19 cellular contexts compared by ENCODE assay signal in the genomic region with DNA sequence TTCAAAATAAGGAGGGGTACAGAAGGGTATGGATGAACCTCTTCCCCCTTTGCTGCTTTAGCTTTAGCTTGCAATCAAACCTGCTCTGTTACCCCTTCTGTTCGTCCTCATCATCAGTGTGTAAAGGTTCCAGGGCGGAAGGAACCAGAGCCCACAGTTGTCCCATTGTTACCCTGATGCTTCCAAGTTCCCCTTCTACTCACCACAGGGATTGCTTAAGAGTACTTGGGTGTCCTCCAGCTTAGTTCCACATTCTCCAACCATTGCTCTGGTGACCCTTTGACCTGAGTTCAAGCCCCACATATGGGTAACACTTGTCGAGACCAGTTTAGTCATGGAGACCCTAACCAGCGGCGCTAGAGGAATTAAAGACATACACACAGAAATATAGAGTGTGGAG.
"Had no signal": no experiment of that assay in that cellular context is flagged by ENCODE, and none has a peak within 500 bp of the region (broad histone marks: within the 10 kb centered on the region; RNA-seq: fewer than 3 reads in every experiment).

No MANE protein-coding gene starts in this region.

- H3K27ac Mint-ChIP-seq: naive thymus-derived CD8-positive, alpha-beta T cell; stimulated activated effector memory CD8-positive, alpha-beta T cell treated with anti-CD3 and anti-CD28 coated beads, Interleukin-12 subunit alpha, Interleukin-12 subunit beta, amount 100 ng/mL, for 72 hours; stimulated activated naive CD8-positive, alpha-beta T cell treated with anti-CD3 and anti-CD28 coated beads, Interleukin-15, Interleukin-2, amounts not matched to agents 100 ng/mL and 50 ng/mL, for 24 hours had no signal

- FAIRE-seq: endometrium, islet of Langerhans had no signal

- DNase-seq: dorsolateral prefrontal cortex; effector CD8-positive, alpha-beta T cell; gastrocnemius medialis; heart right ventricle; hypothalamus; kidney glomerular epithelial cell; naive thymus-derived CD8-positive, alpha-beta T cell; psoas muscle; retina; right lobe of liver; stimulated activated CD4-positive, alpha-beta T cell treated with anti-CD3 and anti-CD28 coated beads, Interleukin-4, amount 100 ng/mL, for 1 hour; stimulated activated CD8-positive, alpha-beta memory T cell treated with anti-CD3 and anti-CD28 coated beads, Interleukin-4, amount 100 ng/mL, for 48 hours; tibial artery; upper lobe of left lung; uterus had no signal

- H3K27me3 Mint-ChIP-seq: naive thymus-derived CD8-positive, alpha-beta T cell; stimulated activated naive CD8-positive, alpha-beta T cell treated with anti-CD3 and anti-CD28 coated beads, Interleukin-15, Interleukin-2, amounts not matched to agents 100 ng/mL and 50 ng/mL, for 24 hours had no signal

- H3K36me3 Mint-ChIP-seq: stimulated activated effector memory CD8-positive, alpha-beta T cell treated with anti-CD3 and anti-CD28 coated beads, Interleukin-12 subunit alpha, Interleukin-12 subunit beta, amount 100 ng/mL, for 72 hours had no signal

- H3K4me3 Mint-ChIP-seq: naive thymus-derived CD8-positive, alpha-beta T cell; stimulated activated effector memory CD8-positive, alpha-beta T cell treated with anti-CD3 and anti-CD28 coated beads, Interleukin-12 subunit alpha, Interleukin-12 subunit beta, amount 100 ng/mL, for 72 hours; stimulated activated naive CD8-positive, alpha-beta T cell treated with anti-CD3 and anti-CD28 coated beads, Interleukin-15, Interleukin-2, amounts not matched to agents 100 ng/mL and 50 ng/mL, for 24 hours had no signal
